21 cellular contexts compared by ENCODE assay signal in the genomic region with DNA sequence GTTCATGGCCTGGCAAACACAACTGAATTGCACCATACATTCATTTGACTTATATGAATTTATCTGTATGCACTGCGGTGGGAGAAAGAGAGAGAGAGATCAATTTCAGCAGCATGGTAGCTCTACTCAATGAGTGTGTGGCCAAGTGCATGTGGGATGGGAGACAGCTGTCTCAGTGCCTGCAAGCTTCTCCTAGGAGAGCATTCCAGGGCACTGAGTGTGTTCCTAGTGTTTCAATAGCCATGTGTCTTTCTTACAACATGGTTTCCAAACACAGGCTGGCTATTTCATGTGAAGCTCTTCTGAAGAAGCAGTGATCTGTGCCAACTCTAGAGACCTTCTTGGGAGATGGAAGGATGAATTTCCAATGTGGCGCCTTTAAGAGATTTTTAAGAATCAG. TPM values are rescaled to one million over a fixed set of nuclear protein-coding genes. Genes with fewer than 3 reads are reported as not detected.
A peak's percentile ranks its signal among the peaks of the same experiment; 100 is the strongest.
DNase-seq lines count a peak whose midpoint lies in the region; ATAC-seq lines count a peak whose summit lies in the region.
"Had no signal": no experiment of that assay in that cellular context is flagged by ENCODE, and none has a peak within 500 bp of the region (broad histone marks: within the 10 kb centered on the region; RNA-seq: fewer than 3 reads in every experiment).

No MANE protein-coding gene starts in this region.

- no peaks in the 10 kb centered on the region for H3K36me3 Mint-ChIP-seq in activated T-helper 2 cell treated with anti-CD3 and anti-CD28 coated beads, Interferon-gamma antibody, Interleukin-2, Interleukin-4, amounts not matched to agents 10 μg/mL and 5 μg/mL and 100 μg/mL, durations not matched to agents 14 hours and 24 hours and 36 hours (ENCODE audit: low read depth)
- H3K36me3 Mint-ChIP-seq: stimulated activated naive B cell treated with anti-CD40 and anti-IgM and Interleukin-4, amounts not matched to agents 10 μg/mL and 1 μg/mL and 100 μg/mL, for 72 hours had no signal

- ATAC-seq in HG02840 (IDR thresholded peaks at IDR 0.05; ENCODE audit: low FRiP score, unreplicated experiment) (no peak), GM18907 (IDR thresholded peaks at IDR 0.05; ENCODE audit: unreplicated experiment) (no peak)
- ATAC-seq: heart right ventricle; mucosa of descending colon; stimulated activated naive B cell treated with anti-CD40 and anti-IgM and Interleukin-4, amounts not matched to agents 10 μg/mL and 1 μg/mL and 100 μg/mL, for 72 hours had no signal

- no peak overlapping the region for H3K27ac Mint-ChIP-seq in activated T-helper 2 cell treated with anti-CD3 and anti-CD28 coated beads, Interferon-gamma antibody, Interleukin-2, Interleukin-4, amounts not matched to agents 10 μg/mL and 5 μg/mL and 100 μg/mL, durations not matched to agents 14 hours and 24 hours and 36 hours
- H3K27ac Mint-ChIP-seq: activated CD4-positive, alpha-beta T cell treated with anti-CD3 and anti-CD28 coated beads, Interleukin-2, amount 10 ng/mL, durations not matched to agents 7 days and 5 days; activated T-cell treated with anti-CD3 and anti-CD28 coated beads, Interleukin-2, amount 50 U/mL, for 24 hours; stimulated activated naive B cell treated with anti-CD40 and anti-IgM and Interleukin-4, amounts not matched to agents 10 μg/mL and 1 μg/mL and 100 μg/mL, for 72 hours; T-helper 2 cell treated with Interferon-gamma antibody and Interleukin-4, amounts not matched to agents 5 μg/mL and 100 μg/mL, for 36 hours had no signal

- no peaks in the 10 kb centered on the region for H3K9me3 Mint-ChIP-seq in activated T-helper 2 cell treated with anti-CD3 and anti-CD28 coated beads, Interferon-gamma antibody, Interleukin-2, Interleukin-4, amounts not matched to agents 10 μg/mL and 5 μg/mL and 100 μg/mL, durations not matched to agents 14 hours and 24 hours and 36 hours
- H3K9me3 Mint-ChIP-seq: activated CD4-positive, alpha-beta T cell treated with anti-CD3 and anti-CD28 coated beads, Interleukin-2, amount 10 ng/mL, durations not matched to agents 7 days and 5 days; activated T-cell treated with anti-CD3 and anti-CD28 coated beads, Interleukin-2, amount 50 U/mL, for 24 hours; T-helper 2 cell treated with Interferon-gamma antibody and Interleukin-4, amounts not matched to agents 5 μg/mL and 100 μg/mL, for 36 hours had no signal

- peaks cover 6% of the 10 kb centered on the region for H3K27me3 Mint-ChIP-seq in activated T-helper 2 cell treated with anti-CD3 and anti-CD28 coated beads, Interferon-gamma antibody, Interleukin-2, Interleukin-4, amounts not matched to agents 10 μg/mL and 5 μg/mL and 100 μg/mL, durations not matched to agents 14 hours and 24 hours and 36 hours (ENCODE audit: low read depth)
- H3K27me3 Mint-ChIP-seq: activated CD4-positive, alpha-beta T cell treated with anti-CD3 and anti-CD28 coated beads, Interleukin-2, amount 10 ng/mL, durations not matched to agents 7 days and 5 days had no signal

- DNase-seq in AG08396 (ENCODE audit: low spot score) (peak; percentile 78), HT1080 (ENCODE audit: low read depth) (peak; percentile 35), dedifferentiated amniotic fluid mesenchymal stem cell (ENCODE audit: extremely low spot score) (peak; percentile 39), kidney tubule cell (ENCODE audit: low spot score) (peak; percentile 57)
- DNase-seq in activated CD4-positive, CD25-positive, alpha-beta regulatory T cell (lab: John Stamatoyannopoulos, UW), result no peak
- no peak for DNase-seq in activated T-helper 2 cell treated with anti-CD3 and anti-CD28 coated beads, Interferon-gamma antibody, Interleukin-2, Interleukin-4, amounts not matched to agents 10 μg/mL and 5 μg/mL and 100 μg/mL, durations not matched to agents 14 hours and 24 hours and 36 hours (ENCODE audit: low spot score)
- DNase-seq: ACHN; activated CD4-positive, alpha-beta T cell treated with anti-CD3 and anti-CD28 coated beads, Interleukin-2, amount 10 ng/mL, durations not matched to agents 7 days and 5 days; activated T-cell treated with anti-CD3 and anti-CD28 coated beads, Interleukin-2, amount 50 U/mL, for 24 hours; Calu3; cerebellar nuclear complex; GF-D8; heart right ventricle; kidney glomerular epithelial cell; mucosa of descending colon; stimulated activated naive B cell treated with anti-CD40 and anti-IgM and Interleukin-4, amounts not matched to agents 10 μg/mL and 1 μg/mL and 100 μg/mL, for 72 hours; upper lobe of left lung had no signal

- no peaks in the 10 kb centered on the region for H3K4me1 Mint-ChIP-seq in activated T-helper 2 cell treated with anti-CD3 and anti-CD28 coated beads, Interferon-gamma antibody, Interleukin-2, Interleukin-4, amounts not matched to agents 10 μg/mL and 5 μg/mL and 100 μg/mL, durations not matched to agents 14 hours and 24 hours and 36 hours (ENCODE audit: low read depth)
- H3K4me1 Mint-ChIP-seq: activated CD4-positive, alpha-beta T cell treated with anti-CD3 and anti-CD28 coated beads, Interleukin-2, amount 10 ng/mL, durations not matched to agents 7 days and 5 days; stimulated activated naive B cell treated with anti-CD40 and anti-IgM and Interleukin-4, amounts not matched to agents 10 μg/mL and 1 μg/mL and 100 μg/mL, for 72 hours had no signal

- H3K4me3 Mint-ChIP-seq in activated T-helper 2 cell treated with anti-CD3 and anti-CD28 coated beads, Interferon-gamma antibody, Interleukin-2, Interleukin-4, amounts not matched to agents 10 μg/mL and 5 μg/mL and 100 μg/mL, durations not matched to agents 14 hours and 24 hours and 36 hours (ENCODE audit: low read depth), result no peak overlapping the region
- H3K4me3 Mint-ChIP-seq: activated CD4-positive, alpha-beta T cell treated with anti-CD3 and anti-CD28 coated beads, Interleukin-2, amount 10 ng/mL, durations not matched to agents 7 days and 5 days; activated T-cell treated with anti-CD3 and anti-CD28 coated beads, Interleukin-2, amount 50 U/mL, for 24 hours; stimulated activated naive B cell treated with anti-CD40 and anti-IgM and Interleukin-4, amounts not matched to agents 10 μg/mL and 1 μg/mL and 100 μg/mL, for 72 hours; T-helper 2 cell treated with Interferon-gamma antibody and Interleukin-4, amounts not matched to agents 5 μg/mL and 100 μg/mL, for 36 hours had no signal

- intact Hi-C loops in activated T-helper 2 cell treated with anti-CD3 and anti-CD28 coated beads, Interferon-gamma antibody, Interleukin-2, Interleukin-4, amounts not matched to agents 10 μg/mL and 5 μg/mL and 100 μg/mL, durations not matched to agents 14 hours and 24 hours and 36 hours (cut with micrococcal nuclease), result no loop called here

RNA-seq across cellular contexts. Expression of a gene that starts 43.5 kb away (rescaled TPM):
- total RNA-seq in HT1080 (2014; rRNA removed; shearing (Covaris generic)), result not detected in 2 replicates
- polyA plus RNA-seq in HT1080 (2015; cell fraction: cytosol; rRNA removed), result 0.02 TPM in 1 of 2 replicates, not detected in the other
- not detected in 2 replicates for polyA plus RNA-seq in HT1080 (2015; cell fraction: nucleus; rRNA removed)
- not detected in 2 replicates for total RNA-seq in activated T-helper 2 cell treated with anti-CD3 and anti-CD28 coated beads, Interferon-gamma antibody, Interleukin-2, Interleukin-4, amounts not matched to agents 10 μg/mL and 5 μg/mL and 100 μg/mL, durations not matched to agents 14 hours and 24 hours and 36 hours
- total RNA-seq: activated CD4-positive, alpha-beta T cell treated with anti-CD3 and anti-CD28 coated beads, Interleukin-2, amount 10 ng/mL, durations not matched to agents 7 days and 5 days; SJSA1 had no signal

Comparison
In these comparisons a context has a peak if more than half of its experiments do, and no peak if none do; other contexts are left out.
1. DNase-seq: peak in AG08396 (single experiment), HT1080 (single experiment), dedifferentiated amniotic fluid mesenchymal stem cell (single experiment) and kidney tubule cell (single experiment); none in activated CD4-positive, CD25-positive, alpha-beta regulatory T cell (0 of 4) and activated T-helper 2 cell treated with anti-CD3 and anti-CD28 coated beads, Interferon-gamma antibody, Interleukin-2, Interleukin-4, amounts not matched to agents 10 μg/mL and 5 μg/mL and 100 μg/mL, durations not matched to agents 14 hours and 24 hours and 36 hours (single experiment).